ENCODE assay signal across 2 cellular contexts in the genomic region with DNA sequence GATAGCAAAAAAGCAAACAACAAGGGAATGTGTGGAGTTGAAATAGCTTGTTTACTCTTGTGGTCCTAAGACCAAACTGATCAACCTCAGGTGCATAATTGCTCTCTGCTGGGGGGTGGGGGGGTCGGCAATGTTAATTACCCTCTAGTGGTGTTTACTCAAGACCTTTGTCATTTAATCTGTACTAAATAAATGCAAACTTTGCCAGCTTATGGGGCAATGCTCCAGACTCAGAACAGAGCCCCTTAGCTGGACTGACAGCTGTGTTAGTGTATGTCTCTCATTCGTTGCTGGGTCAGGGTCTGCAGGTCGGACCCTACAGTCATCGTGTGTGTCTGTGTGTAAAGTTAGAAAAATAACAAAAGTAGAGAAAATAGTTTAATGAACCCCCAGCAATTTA.
A peak's percentile ranks its signal among the peaks of the same experiment; 100 is the strongest.
TF ChIP-seq lines count a peak whose summit lies in the region.

No MANE protein-coding gene starts in this region.

TF ChIP-seq in HepG2, 621 proteins besides CTCF, POLR2A, EP300 and RAD21:
- TF ChIP-seq TAF1 (CRISPR knock-in tag; IDR thresholded peaks at IDR 0.05) (no peak), ZNF253 (CRISPR knock-in tag; IDR thresholded peaks at IDR 0.05; ENCODE audit: borderline replicate concordance) (peak; percentile 93), FOXA1 (IDR thresholded peaks at IDR 0.05) (no peak), FOXA1 (CRISPR knock-in tag; IDR thresholded peaks at IDR 0.05) (peak; percentile 7; the same call in 1 of the 2 replicates)
- TF ChIP-seq, protein P1, sequence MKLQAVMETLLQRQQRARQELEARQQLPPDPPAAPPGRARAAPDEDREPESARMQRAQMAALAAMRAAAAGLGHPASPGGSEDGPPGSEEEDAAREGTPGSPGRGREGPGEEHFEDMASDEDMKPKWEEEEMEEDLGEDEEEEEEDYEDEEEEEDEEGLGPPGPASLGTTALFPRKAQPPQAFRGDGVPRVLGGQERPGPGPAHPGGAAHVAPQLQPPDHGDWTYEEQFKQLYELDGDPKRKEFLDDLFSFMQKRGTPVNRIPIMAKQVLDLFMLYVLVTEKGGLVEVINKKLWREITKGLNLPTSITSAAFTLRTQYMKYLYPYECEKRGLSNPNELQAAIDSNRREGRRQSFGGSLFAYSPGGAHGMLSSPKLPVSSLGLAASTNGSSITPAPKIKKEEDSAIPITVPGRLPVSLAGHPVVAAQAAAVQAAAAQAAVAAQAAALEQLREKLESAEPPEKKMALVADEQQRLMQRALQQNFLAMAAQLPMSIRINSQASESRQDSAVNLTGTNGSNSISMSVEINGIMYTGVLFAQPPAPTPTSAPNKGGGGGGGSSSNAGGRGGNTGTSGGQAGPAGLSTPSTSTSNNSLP (IDR thresholded peaks at IDR 0.05; ENCODE audit: low read depth, low read length), result no peak
- TF ChIP-seq, protein P2, sequence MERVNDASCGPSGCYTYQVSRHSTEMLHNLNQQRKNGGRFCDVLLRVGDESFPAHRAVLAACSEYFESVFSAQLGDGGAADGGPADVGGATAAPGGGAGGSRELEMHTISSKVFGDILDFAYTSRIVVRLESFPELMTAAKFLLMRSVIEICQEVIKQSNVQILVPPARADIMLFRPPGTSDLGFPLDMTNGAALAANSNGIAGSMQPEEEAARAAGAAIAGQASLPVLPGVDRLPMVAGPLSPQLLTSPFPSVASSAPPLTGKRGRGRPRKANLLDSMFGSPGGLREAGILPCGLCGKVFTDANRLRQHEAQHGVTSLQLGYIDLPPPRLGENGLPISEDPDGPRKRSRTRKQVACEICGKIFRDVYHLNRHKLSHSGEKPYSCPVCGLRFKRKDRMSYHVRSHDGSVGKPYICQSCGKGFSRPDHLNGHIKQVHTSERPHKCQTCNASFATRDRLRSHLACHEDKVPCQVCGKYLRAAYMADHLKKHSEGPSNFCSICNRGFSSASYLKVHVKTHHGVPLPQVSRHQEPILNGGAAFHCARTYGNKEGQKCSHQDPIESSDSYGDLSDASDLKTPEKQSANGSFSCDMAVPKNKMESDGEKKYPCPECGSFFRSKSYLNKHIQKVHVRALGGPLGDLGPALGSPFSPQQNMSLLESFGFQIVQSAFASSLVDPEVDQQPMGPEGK (CRISPR knock-in tag; IDR thresholded peaks at IDR 0.05), result peak; percentile 35

TF ChIP-seq in K562, 482 proteins besides CTCF, POLR2A, EP300 and RAD21:
- TF ChIP-seq SMARCA5 (IDR thresholded peaks at IDR 0.05) (no peak), FOXA3 (CRISPR knock-in tag; conservative IDR thresholded peaks at IDR 0.05 in 1 of 2, IDR thresholded peaks at IDR 0.05 in 1 of 2) (0 out of 4 replicates have a peak, but pooled peaks have one; percentile 45 to 52), MCM3 (IDR thresholded peaks at IDR 0.05) (no peak)
- TF ChIP-seq, protein P3, sequence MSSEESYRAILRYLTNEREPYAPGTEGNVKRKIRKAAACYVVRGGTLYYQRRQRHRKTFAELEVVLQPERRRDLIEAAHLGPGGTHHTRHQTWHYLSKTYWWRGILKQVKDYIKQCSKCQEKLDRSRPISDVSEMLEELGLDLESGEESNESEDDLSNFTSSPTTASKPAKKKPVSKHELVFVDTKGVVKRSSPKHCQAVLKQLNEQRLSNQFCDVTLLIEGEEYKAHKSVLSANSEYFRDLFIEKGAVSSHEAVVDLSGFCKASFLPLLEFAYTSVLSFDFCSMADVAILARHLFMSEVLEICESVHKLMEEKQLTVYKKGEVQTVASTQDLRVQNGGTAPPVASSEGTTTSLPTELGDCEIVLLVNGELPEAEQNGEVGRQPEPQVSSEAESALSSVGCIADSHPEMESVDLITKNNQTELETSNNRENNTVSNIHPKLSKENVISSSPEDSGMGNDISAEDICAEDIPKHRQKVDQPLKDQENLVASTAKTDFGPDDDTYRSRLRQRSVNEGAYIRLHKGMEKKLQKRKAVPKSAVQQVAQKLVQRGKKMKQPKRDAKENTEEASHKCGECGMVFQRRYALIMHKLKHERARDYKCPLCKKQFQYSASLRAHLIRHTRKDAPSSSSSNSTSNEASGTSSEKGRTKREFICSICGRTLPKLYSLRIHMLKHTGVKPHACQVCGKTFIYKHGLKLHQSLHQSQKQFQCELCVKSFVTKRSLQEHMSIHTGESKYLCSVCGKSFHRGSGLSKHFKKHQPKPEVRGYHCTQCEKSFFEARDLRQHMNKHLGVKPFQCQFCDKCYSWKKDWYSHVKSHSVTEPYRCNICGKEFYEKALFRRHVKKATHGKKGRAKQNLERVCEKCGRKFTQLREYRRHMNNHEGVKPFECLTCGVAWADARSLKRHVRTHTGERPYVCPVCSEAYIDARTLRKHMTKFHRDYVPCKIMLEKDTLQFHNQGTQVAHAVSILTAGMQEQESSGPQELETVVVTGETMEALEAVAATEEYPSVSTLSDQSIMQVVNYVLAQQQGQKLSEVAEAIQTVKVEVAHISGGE (CRISPR knock-in tag; IDR thresholded peaks at IDR 0.05), result no peak
- TF ChIP-seq, protein P4, sequence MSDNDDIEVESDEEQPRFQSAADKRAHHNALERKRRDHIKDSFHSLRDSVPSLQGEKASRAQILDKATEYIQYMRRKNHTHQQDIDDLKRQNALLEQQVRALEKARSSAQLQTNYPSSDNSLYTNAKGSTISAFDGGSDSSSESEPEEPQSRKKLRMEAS (CRISPR knock-in tag; IDR thresholded peaks at IDR 0.05), result no peak
